25 cellular contexts compared by ENCODE assay signal in the genomic region with DNA sequence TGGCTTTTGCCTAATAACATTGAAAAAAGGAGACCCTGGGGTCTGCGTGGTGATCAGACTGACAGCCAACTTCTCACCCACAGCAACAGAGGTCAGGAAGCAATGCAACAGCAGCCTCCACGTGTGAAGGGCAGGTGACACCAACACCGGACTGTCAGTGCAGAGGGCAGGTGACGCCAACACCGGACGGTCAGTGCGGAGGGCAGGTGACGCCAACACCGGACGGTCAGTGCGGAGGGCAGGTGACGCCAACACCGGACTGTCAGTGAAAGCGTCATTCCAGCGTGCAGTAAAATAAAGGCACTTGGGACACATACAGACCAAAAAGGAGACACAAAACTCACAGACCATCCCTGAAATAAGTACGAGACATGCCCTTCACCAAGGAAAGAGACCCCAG.
"Had no signal": no experiment of that assay in that cellular context is flagged by ENCODE, and none has a peak within 500 bp of the region (broad histone marks: within the 10 kb centered on the region; RNA-seq: fewer than 3 reads in every experiment).

No MANE protein-coding gene starts in this region.

- H3K4me1 Mint-ChIP-seq: activated CD4-positive, alpha-beta memory T cell treated with anti-CD3 and anti-CD28 coated beads, Interleukin-2, amount 10 ng/mL, durations not matched to agents 7 days and 5 days; activated naive CD4-positive, alpha-beta T cell treated with anti-CD3 and anti-CD28 coated beads, Interleukin-2, amount 10 ng/mL, durations not matched to agents 7 days and 5 days; activated naive CD8-positive, alpha-beta T cell treated with anti-CD3 and anti-CD28 coated beads, Interleukin-2, amount 50 U/mL, for 24 hours; brain had no signal

- H3K27ac Mint-ChIP-seq: activated CD4-positive, alpha-beta memory T cell treated with anti-CD3 and anti-CD28 coated beads, Interleukin-2, amount 10 ng/mL, durations not matched to agents 7 days and 5 days; activated naive CD4-positive, alpha-beta T cell treated with anti-CD3 and anti-CD28 coated beads, Interleukin-2, amount 10 ng/mL, durations not matched to agents 7 days and 5 days; activated naive CD8-positive, alpha-beta T cell; activated naive CD8-positive, alpha-beta T cell treated with anti-CD3 and anti-CD28 coated beads, Interleukin-2, amount 50 U/mL, for 24 hours; brain had no signal

- ATAC-seq: activated naive CD8-positive, alpha-beta T cell treated with anti-CD3 and anti-CD28 coated beads, Interleukin-2, amount 50 U/mL, for 24 hours; K562; Panc1 had no signal

- FAIRE-seq: bronchial epithelial cell, K562 had no signal

- DNase-seq: activated CD4-positive, alpha-beta memory T cell treated with anti-CD3 and anti-CD28 coated beads, Interleukin-2, amount 10 ng/mL, durations not matched to agents 7 days and 5 days; activated CD4-positive, alpha-beta T cell treated with anti-CD3 and anti-CD28 coated beads for 1 hour; activated CD4-positive, alpha-beta T cell treated with anti-CD3 and anti-CD28 coated beads for 48 hours; activated CD4-positive, CD25-positive, alpha-beta regulatory T cell; activated effector memory CD4-positive, alpha-beta T cell treated with Interleukin-2 at 50 U/mL for 16 hours; activated naive CD4-positive, alpha-beta T cell treated with anti-CD3 and anti-CD28 coated beads, Interleukin-2, amount 10 ng/mL, durations not matched to agents 7 days and 5 days; activated naive CD8-positive, alpha-beta T cell treated with anti-CD3 and anti-CD28 coated beads, Interleukin-2, amount 50 U/mL, for 24 hours; activated T-cell treated with anti-CD3 and anti-CD28 coated beads, Interleukin-2, amount 50 U/mL, for 48 hours; anterior cingulate cortex; central memory CD4-positive, alpha-beta T cell; NCI-H1105; NCI-H1417 treated with DMSO at 0.1 percent for 48 hours; NCI-H1930; NCI-H2081 treated with DMSO at 0.1 percent for 48 hours; NCI-H345; NCI-H524 treated with DMSO at 0.1 percent for 48 hours; SHP77; SJCRH30; T1000; WERI-Rb-1 had no signal

- H3K36me3 Mint-ChIP-seq: activated naive CD4-positive, alpha-beta T cell treated with anti-CD3 and anti-CD28 coated beads, Interleukin-2, amount 10 ng/mL, durations not matched to agents 7 days and 5 days; brain had no signal

- H3K4me3 Mint-ChIP-seq: activated CD4-positive, alpha-beta memory T cell treated with anti-CD3 and anti-CD28 coated beads, Interleukin-2, amount 10 ng/mL, durations not matched to agents 7 days and 5 days; activated naive CD4-positive, alpha-beta T cell treated with anti-CD3 and anti-CD28 coated beads, Interleukin-2, amount 10 ng/mL, durations not matched to agents 7 days and 5 days; activated naive CD8-positive, alpha-beta T cell; activated naive CD8-positive, alpha-beta T cell treated with anti-CD3 and anti-CD28 coated beads, Interleukin-2, amount 50 U/mL, for 24 hours; brain had no signal
